1 cellular context compared by ENCODE assay signal in the genomic region with DNA sequence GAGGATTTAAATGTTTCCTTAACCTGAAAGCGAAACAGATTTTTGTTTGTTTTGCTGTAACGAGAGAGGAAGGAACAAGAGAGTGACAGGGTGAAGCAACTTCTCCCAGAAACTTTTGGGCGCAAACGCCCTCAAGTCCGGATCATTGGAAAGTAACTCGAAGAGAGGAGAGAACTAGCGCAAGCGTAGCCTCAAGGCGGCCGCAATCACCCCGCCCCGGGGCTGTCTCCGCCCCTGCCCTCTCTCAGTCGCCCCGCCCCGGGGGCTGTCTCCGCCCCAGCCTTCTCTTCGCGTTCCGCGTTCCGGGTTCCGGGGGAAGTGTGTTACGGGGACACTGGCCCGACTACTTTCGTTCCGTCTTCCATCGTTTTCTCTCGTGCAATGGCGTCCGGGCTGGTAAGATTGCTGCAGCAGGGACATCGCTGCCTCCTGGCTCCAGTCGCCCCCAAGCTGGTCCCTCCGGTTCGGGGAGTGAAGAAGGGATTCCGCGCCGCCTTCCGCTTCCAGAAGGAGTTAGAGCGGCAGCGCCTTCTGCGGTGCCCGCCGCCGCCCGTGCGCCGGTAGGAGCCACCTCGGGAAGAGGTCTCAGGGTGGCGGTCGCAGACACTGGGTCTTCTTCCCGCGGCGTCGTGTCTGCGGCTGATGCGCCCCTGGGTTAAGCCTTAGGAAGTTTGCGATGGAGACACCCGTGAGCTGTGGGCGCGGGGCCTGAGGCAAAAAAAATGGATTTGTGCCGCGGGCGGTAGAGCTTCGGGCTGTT.
TF ChIP-seq lines count a peak whose summit lies in the region.

A gene (plus strand): TSS at position 372 of the 760 bp plus-strand sequence. CDS start 10 bp downstream, at position 382.

TF ChIP-seq in WTC11, 78 proteins besides CTCF, POLR2A, EP300 and RAD21 (continued from another document):
- TF ChIP-seq, protein P1, sequence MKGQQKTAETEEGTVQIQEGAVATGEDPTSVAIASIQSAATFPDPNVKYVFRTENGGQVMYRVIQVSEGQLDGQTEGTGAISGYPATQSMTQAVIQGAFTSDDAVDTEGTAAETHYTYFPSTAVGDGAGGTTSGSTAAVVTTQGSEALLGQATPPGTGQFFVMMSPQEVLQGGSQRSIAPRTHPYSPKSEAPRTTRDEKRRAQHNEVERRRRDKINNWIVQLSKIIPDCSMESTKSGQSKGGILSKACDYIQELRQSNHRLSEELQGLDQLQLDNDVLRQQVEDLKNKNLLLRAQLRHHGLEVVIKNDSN (CRISPR knock-in tag; IDR thresholded peaks at IDR 0.05), result 0 out of 2 replicates have a peak, but pooled peaks have one; percentile 23
- TF ChIP-seq ZBTB21 (CRISPR knock-in tag; IDR thresholded peaks at IDR 0.05; ENCODE audit: borderline replicate concordance) (peak; percentile 86), IRF2 (CRISPR knock-in tag; IDR thresholded peaks at IDR 0.05; ENCODE audit: borderline replicate concordance, low read depth) (no peak), CBFB (CRISPR knock-in tag; IDR thresholded peaks at IDR 0.05; ENCODE audit: low read depth) (peak; percentile 69; the same call in 1 of the 2 replicates)
